In genomic region chr1:44218503-44219300, GRCh38 we compare ENCODE assay signal across 1 cellular context.
TF ChIP-seq lines count a peak whose summit lies in the region.

No MANE protein-coding gene starts in this region.

TF ChIP-seq in HepG2, 621 proteins besides CTCF, POLR2A, EP300 and RAD21 (continued from another document):
- no peak for TF ChIP-seq PRDM4 (CRISPR knock-in tag; IDR thresholded peaks at IDR 0.05; ENCODE audit: borderline replicate concordance)
- TF ChIP-seq FLYWCH1 (CRISPR knock-in tag; IDR thresholded peaks at IDR 0.05) = no peak
- TF ChIP-seq ISL2 (CRISPR knock-in tag; IDR thresholded peaks at IDR 0.05) = no peak
- TF ChIP-seq NAIF1 (CRISPR knock-in tag; IDR thresholded peaks at IDR 0.05; ENCODE audit: borderline replicate concordance) = no peak
- TF ChIP-seq SNRNP70 (IDR thresholded peaks at IDR 0.05; ENCODE audit: low read depth, low read length) = no peak
- TF ChIP-seq MIER2 (CRISPR knock-in tag; IDR thresholded peaks at IDR 0.05) = no peak
- TF ChIP-seq ZNF224 (CRISPR knock-in tag; IDR thresholded peaks at IDR 0.05) = no peak
- TF ChIP-seq ARNT2 (CRISPR knock-in tag; IDR thresholded peaks at IDR 0.05; ENCODE audit: low read depth) = no peak
- TF ChIP-seq ZFP91 (CRISPR knock-in tag; IDR thresholded peaks at IDR 0.05; ENCODE audit: borderline replicate concordance) = no peak
- no peak for TF ChIP-seq MATR3 (CRISPR knock-in tag; IDR thresholded peaks at IDR 0.05)
- TF ChIP-seq ZNF503 (CRISPR knock-in tag; IDR thresholded peaks at IDR 0.05) = no peak
- TF ChIP-seq SMARCE1 (IDR thresholded peaks at IDR 0.05; ENCODE audit: borderline replicate concordance) = no peak
- no peak for TF ChIP-seq ZNF546 (CRISPR knock-in tag; conservative IDR thresholded peaks at IDR 0.05)
- no peak for TF ChIP-seq CCAR2 (optimal IDR thresholded peaks at IDR 0.05; ENCODE audit: low read depth, low read length)
- no peak for TF ChIP-seq ZNF318 (CRISPR knock-in tag; IDR thresholded peaks at IDR 0.05)
